11 cellular contexts compared by ENCODE assay signal in the genomic region with DNA sequence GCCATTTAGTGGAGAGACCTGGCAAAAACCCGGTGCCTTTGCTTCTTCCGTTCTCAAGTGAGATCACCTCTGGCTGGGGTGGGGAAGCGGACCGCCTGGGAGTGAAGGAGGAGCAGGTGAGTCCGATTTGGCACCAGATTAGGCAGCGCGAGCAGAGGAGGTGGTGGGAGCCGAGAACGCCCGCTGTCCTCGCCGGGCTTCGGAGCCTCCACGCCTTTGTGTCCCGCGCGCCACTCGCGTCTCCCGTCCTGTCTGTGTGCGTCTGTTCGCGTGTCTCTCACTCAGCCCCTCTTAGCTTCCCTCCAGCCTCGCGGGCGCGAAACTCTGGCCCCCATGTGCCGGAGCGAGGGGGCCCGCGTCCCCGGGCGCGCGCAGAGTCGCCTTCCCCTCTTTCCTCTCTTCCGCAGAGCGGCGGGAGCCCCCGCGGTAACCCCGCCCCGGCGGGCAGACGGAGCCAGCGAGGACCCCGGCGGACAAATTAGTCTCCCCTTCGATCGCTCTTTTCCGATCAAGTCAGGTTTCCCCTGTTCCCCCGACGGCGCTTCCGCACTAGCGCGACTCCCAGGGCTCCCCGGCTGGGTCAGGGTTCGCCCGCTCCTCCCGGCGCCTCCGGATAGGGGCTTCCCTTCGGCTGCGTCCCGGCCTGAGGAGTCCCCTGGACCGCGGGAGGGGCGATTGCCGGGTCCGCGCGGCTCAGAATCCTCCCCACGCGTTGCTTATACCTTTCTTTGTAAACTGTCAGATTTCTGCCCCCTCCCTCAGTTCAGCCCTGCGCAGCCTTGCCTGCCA. TPM values are rescaled to one million over a fixed set of nuclear protein-coding genes. Genes with fewer than 3 reads are reported as not detected.
DNase-seq lines count a peak whose midpoint lies in the region; ATAC-seq and TF ChIP-seq lines count a peak whose summit lies in the region.
"Had no signal": no experiment of that assay in that cellular context is flagged by ENCODE, and none has a peak within 500 bp of the region (broad histone marks: within the 10 kb centered on the region; RNA-seq: fewer than 3 reads in every experiment).

No MANE protein-coding gene starts in this region.

- H3K4me3 ChIP-seq in WERI-Rb-1 (ENCODE audit: low read depth, low read length) (peak overlapping the region; percentile 57), iPS-20b (ENCODE audit: low read length) (peak overlapping the region; percentile 62), smooth muscle cell (peak overlapping the region; percentile 20), BE2C (ENCODE audit: low read depth, low read length) (no peak overlapping the region)
- H3K4me3 ChIP-seq: GM23248 had no signal

- H4K20me1 ChIP-seq in smooth muscle cell (ENCODE audit: low read depth): no peaks in the 10 kb centered on the region

- H2AFZ ChIP-seq in smooth muscle cell (ENCODE audit: low read depth): no peak overlapping the region
- H2AFZ ChIP-seq: GM23248 had no signal

- H3K27me3 ChIP-seq in WERI-Rb-1 (ENCODE audit: insufficient read depth, low read depth, severe bottlenecking) (peaks cover 49% of the 10 kb centered on the region), iPS-20b (ENCODE audit: insufficient read depth, low read length) (peaks cover 99% of the 10 kb centered on the region), smooth muscle cell (ENCODE audit: low read depth) (peaks cover 98% of the 10 kb centered on the region), BE2C (peaks cover 92% of the 10 kb centered on the region)

- WGBS in smooth muscle cell (ENCODE audit: low lambda C conversion rate): 2% methylated on average over 66 of the region's 76 CpGs

- H3F3A ChIP-seq in smooth muscle cell (ENCODE audit: low read depth): no peaks in the 10 kb centered on the region

- H3K36me3 ChIP-seq in WERI-Rb-1 (no peaks in the 10 kb centered on the region), iPS-20b (ENCODE audit: insufficient read depth, low read depth, low read length) (no peaks in the 10 kb centered on the region), smooth muscle cell (ENCODE audit: low read depth) (no peaks in the 10 kb centered on the region), BE2C (no peaks in the 10 kb centered on the region)
- H3K36me3 ChIP-seq: esophagus squamous epithelium had no signal

- H3K9ac ChIP-seq in iPS-20b (ENCODE audit: low read depth, low read length) (no peak overlapping the region), smooth muscle cell (ENCODE audit: low read depth) (no peak overlapping the region)
- H3K9ac ChIP-seq: GM23248 had no signal

- H3K27ac ChIP-seq in WERI-Rb-1 (no peak overlapping the region; the same call in 1 of the 2 replicates), iPS-20b (ENCODE audit: low read length) (no peak overlapping the region), smooth muscle cell (ENCODE audit: low read depth) (no peak overlapping the region)
- H3K27ac ChIP-seq: esophagus squamous epithelium, GM23248 had no signal

- no peak for TF ChIP-seq CTCF in WERI-Rb-1 (IDR thresholded peaks at IDR 0.05; ENCODE audit: low read depth, low read length)
- no peak for TF ChIP-seq CTCF in smooth muscle cell (IDR thresholded peaks at IDR 0.05; ENCODE audit: borderline replicate concordance, insufficient read depth, poor library complexity, severe bottlenecking)
- no peak for TF ChIP-seq CTCF in BE2C (IDR thresholded peaks at IDR 0.05; ENCODE audit: low read depth, low read length)

- no peaks in the 10 kb centered on the region for H3K79me2 ChIP-seq in smooth muscle cell (ENCODE audit: low read depth)

- DNase-seq in NCI-H748 (lab: John Stamatoyannopoulos, UW; ENCODE audit: unreplicated experiment) (peak; percentile 50), NCI-H748 treated with DMSO at 0.1 percent for 48 hours (lab: John Stamatoyannopoulos, UW) (no peak), WERI-Rb-1 (peak; percentile 29), smooth muscle cell (lab: John Stamatoyannopoulos, UW; ENCODE audit: unreplicated experiment) (no peak), NCI-H187 treated with DMSO at 0.1 percent for 48 hours (lab: John Stamatoyannopoulos, UW) (no peak), BE2C (no peak)
- DNase-seq: esophagus squamous epithelium, GM23248 had no signal

- no peak for ATAC-seq in HG03108 (IDR thresholded peaks at IDR 0.05; ENCODE audit: unreplicated experiment)

- H3K9me3 ChIP-seq in WERI-Rb-1 (ENCODE audit: severe bottlenecking) (no peaks in the 10 kb centered on the region), iPS-20b (ENCODE audit: insufficient read depth, low read depth, low read length) (peaks cover 6% of the 10 kb centered on the region; the same call in 1 of the 2 replicates), smooth muscle cell (replicated peaks; ENCODE audit: low read depth) (no peaks in the 10 kb centered on the region), BE2C (peaks cover 4% of the 10 kb centered on the region; the same call in 1 of the 2 replicates)
- H3K9me3 ChIP-seq: esophagus squamous epithelium had no signal

- peak overlapping the region; percentile 79 for H3K4me2 ChIP-seq in smooth muscle cell

- H3K4me1 ChIP-seq in iPS-20b (ENCODE audit: insufficient read depth, low read length) (peaks cover 3% of the 10 kb centered on the region; the same call in 1 of the 2 replicates), smooth muscle cell (ENCODE audit: low read depth) (peaks cover 5% of the 10 kb centered on the region), BE2C (no peaks in the 10 kb centered on the region)

RNA-seq across cellular contexts. Expression of a gene that starts 7.1 kb away (rescaled TPM):
- 0.04 TPM in 1 of 2 replicates, not detected in the other for total RNA-seq in smooth muscle cell
- polyA plus RNA-seq in smooth muscle cell: 0.28 TPM in 1 of 2 replicates, not detected in the other
- polyA plus RNA-seq in BE2C (2012; ENCODE audit: insufficient read depth, insufficient read length, low read depth): not detected
- total RNA-seq: esophagus squamous epithelium, GM23248, NCI-H460 had no signal
- polyA plus RNA-seq: GM23248 had no signal

Comparison
In these comparisons a context has a peak if more than half of its experiments do, and no peak if none do; other contexts are left out.
1. DNase-seq: peak in NCI-H748 (single experiment) and WERI-Rb-1 (single experiment); none in NCI-H748 treated with DMSO at 0.1 percent for 48 hours (single experiment), smooth muscle cell (single experiment), NCI-H187 treated with DMSO at 0.1 percent for 48 hours (single experiment) and BE2C (single experiment).